Comparison of ENCODE assay signal across 31 cellular contexts in the genomic region with DNA sequence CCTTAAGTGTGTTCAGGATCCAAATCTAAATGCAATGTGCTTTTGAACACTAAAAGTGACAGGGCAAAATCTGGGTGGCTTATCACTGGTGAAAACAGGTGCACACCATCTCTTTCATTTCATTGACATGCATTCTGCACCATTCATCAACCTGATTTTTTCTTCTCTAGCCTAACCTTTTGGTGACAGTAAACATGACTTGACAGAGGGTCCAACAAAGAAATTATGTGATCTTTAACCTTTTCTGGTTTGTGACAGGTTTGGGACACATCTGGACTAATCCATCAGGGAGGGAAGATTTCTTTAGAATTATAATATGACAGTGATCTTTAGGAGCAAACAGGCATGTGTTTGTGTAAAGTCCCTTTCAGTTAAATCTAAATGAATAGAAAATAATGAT.
"Had no signal": no experiment of that assay in that cellular context is flagged by ENCODE, and none has a peak within 500 bp of the region (broad histone marks: within the 10 kb centered on the region; RNA-seq: fewer than 3 reads in every experiment).

No MANE protein-coding gene starts in this region.

- H3K36me3 Mint-ChIP-seq: natural killer cell; stimulated activated memory B cell treated with anti-CD40 and anti-IgM and Interleukin-4, amounts not matched to agents 10 μg/mL and 1 μg/mL and 100 μg/mL, for 72 hours had no signal

- H3K27ac ChIP-seq: neural progenitor cell, ovary, parathyroid adenoma, psoas muscle, skin epidermis, spleen, suprapubic skin, testis, tibial artery, transverse colon, upper lobe of right lung, uterus had no signal

- H3K27me3 ChIP-seq: neural progenitor cell, ovary, spleen, suprapubic skin, testis, tibial artery, transverse colon, upper lobe of right lung, uterus had no signal

- ATAC-seq: natural killer cell; psoas muscle; right cardiac atrium; sciatic nerve; stimulated activated memory B cell treated with anti-CD40 and anti-IgM and Interleukin-4, amounts not matched to agents 10 μg/mL and 1 μg/mL and 100 μg/mL, for 72 hours; stimulated activated naive CD8-positive, alpha-beta T cell treated with anti-CD3 and anti-CD28 coated beads, Interleukin-15, amount 100 ng/mL, for 72 hours; stimulated activated naive CD8-positive, alpha-beta T cell treated with anti-CD3 and anti-CD28 coated beads, Interleukin-15, Interleukin-2, amounts not matched to agents 100 U/mL and 50 U/mL, for 24 hours; upper lobe of right lung had no signal

- DNase-seq: natural killer cell; occipital lobe; ovary; posterior cingulate gyrus; psoas muscle; right cardiac atrium; spleen; stimulated activated CD4-positive, alpha-beta T cell treated with anti-CD3 and anti-CD28 coated beads, Interleukin-12 subunit alpha, Interleukin-12 subunit beta, amount 100 ng/mL, for 4 hours; stimulated activated CD4-positive, alpha-beta T cell treated with anti-CD3 and anti-CD28 coated beads, Interleukin-1b, Interleukin-23, amount 100 ng/mL, for 48 hours; stimulated activated CD4-positive, alpha-beta T cell treated with anti-CD3 and anti-CD28 coated beads, Interleukin-4, amount 100 ng/mL, for 1 hour; stimulated activated CD4-positive, alpha-beta T cell treated with anti-CD3 and anti-CD28 coated beads, Interleukin-4, amount 100 ng/mL, for 4 hours; stimulated activated CD8-positive, alpha-beta memory T cell treated with anti-CD3 and anti-CD28 coated beads, Interleukin-4, amount 100 ng/mL, for 48 hours; stimulated activated naive CD4-positive, alpha-beta T cell; stimulated activated naive CD8-positive, alpha-beta T cell treated with anti-CD3 and anti-CD28 coated beads, Interleukin-15, amount 100 ng/mL, for 72 hours; stimulated activated naive CD8-positive, alpha-beta T cell treated with anti-CD3 and anti-CD28 coated beads, Interleukin-15, Interleukin-2, amounts not matched to agents 100 U/mL and 50 U/mL, for 24 hours; substantia nigra; testis; tibial artery; transverse colon; upper lobe of right lung; uterus had no signal

- H3K36me3 ChIP-seq: neural progenitor cell, ovary, spleen, suprapubic skin, tibial artery, transverse colon, upper lobe of right lung, uterus had no signal

- H3K4me3 ChIP-seq: neural progenitor cell, ovary, psoas muscle, skin epidermis, smooth muscle cell, spleen, suprapubic skin, testis, tibial artery, transverse colon, upper lobe of right lung, uterus had no signal

- H3K4me1 ChIP-seq: neural progenitor cell, parathyroid adenoma, psoas muscle, spleen, suprapubic skin, testis, tibial artery, transverse colon, upper lobe of right lung, uterus had no signal

- H3K4me3 Mint-ChIP-seq: natural killer cell; nephron; neural progenitor cell; stimulated activated memory B cell treated with anti-CD40 and anti-IgM and Interleukin-4, amounts not matched to agents 10 μg/mL and 1 μg/mL and 100 μg/mL, for 72 hours; stimulated activated naive CD8-positive, alpha-beta T cell treated with anti-CD3 and anti-CD28 coated beads, Interleukin-15, amount 100 ng/mL, for 72 hours; type B pancreatic cell had no signal

- H3K27ac Mint-ChIP-seq: natural killer cell; nephron; neural progenitor cell; progenitor cell of endocrine pancreas; stimulated activated memory B cell treated with anti-CD40 and anti-IgM and Interleukin-4, amounts not matched to agents 10 μg/mL and 1 μg/mL and 100 μg/mL, for 72 hours; type B pancreatic cell had no signal

- H3K4me1 Mint-ChIP-seq: natural killer cell; nephron; neural progenitor cell; stimulated activated memory B cell treated with anti-CD40 and anti-IgM and Interleukin-4, amounts not matched to agents 10 μg/mL and 1 μg/mL and 100 μg/mL, for 72 hours had no signal

- H3K4me2 ChIP-seq: neural progenitor cell, smooth muscle cell had no signal

- H3K27me3 Mint-ChIP-seq: progenitor cell of endocrine pancreas; stimulated activated memory B cell treated with anti-CD40 and anti-IgM and Interleukin-4, amounts not matched to agents 10 μg/mL and 1 μg/mL and 100 μg/mL, for 72 hours; stimulated activated naive CD8-positive, alpha-beta T cell treated with anti-CD3 and anti-CD28 coated beads, Interleukin-15, amount 100 ng/mL, for 72 hours; type B pancreatic cell had no signal

- H3K79me2 ChIP-seq: parathyroid adenoma had no signal

- H2AFZ ChIP-seq: neural progenitor cell, parathyroid adenoma had no signal
